In genomic region chr6:64000873-64001497, GRCh38 we compare ENCODE assay signal across 19 cellular contexts.
DNase-seq lines count a peak whose midpoint lies in the region; ATAC-seq, FAIRE-seq and TF ChIP-seq lines count a peak whose summit lies in the region.
"Had no signal": no experiment of that assay in that cellular context is flagged by ENCODE, and none has a peak within 500 bp of the region (broad histone marks: within the 10 kb centered on the region; RNA-seq: fewer than 3 reads in every experiment).

No MANE protein-coding gene starts in this region.

- H3K27ac ChIP-seq in stomach, result no peak overlapping the region
- H3K27ac ChIP-seq: GM23248, SJSA1 had no signal

- no peak for TF ChIP-seq EP300 in stomach (IDR thresholded peaks at IDR 0.05)

- H3K36me3 ChIP-seq in stomach, result no peaks in the 10 kb centered on the region
- H3K36me3 ChIP-seq: HAP-1, MG63, SJSA1 had no signal

- intact Hi-C loops in stomach (cut with DNase I; ENCODE audit: low total_unique reads), result no loop called here

- ATAC-seq in GM18909 (IDR thresholded peaks at IDR 0.05; ENCODE audit: poor library complexity, unreplicated experiment), result no peak
- ATAC-seq: GM12878 had no signal

- H3K9me3 ChIP-seq in stomach, result no peaks in the 10 kb centered on the region
- H3K9me3 ChIP-seq: HAP-1, MG63, SJSA1 had no signal

- no peak for TF ChIP-seq POLR2A in stomach (IDR thresholded peaks at IDR 0.05)

- TF ChIP-seq CTCF in retinal pigment epithelial cell (conservative IDR thresholded peaks at IDR 0.05; ENCODE audit: low read depth, low read length) (no peak), stomach (IDR thresholded peaks at IDR 0.05) (no peak)

- no peaks in the 10 kb centered on the region for H3K27me3 ChIP-seq in stomach
- H3K27me3 ChIP-seq: MG63, SJSA1 had no signal

- 85 to 89% (median 86%) methylated on average over 5 of the region's 5 CpGs for WGBS in stomach, 5 donors

- DNase-seq in NCI-H446 treated with DMSO at 0.1 percent for 48 hours (lab: John Stamatoyannopoulos, UW) (peak; percentile 3), NCI-H446 (lab: John Stamatoyannopoulos, UW) (no peak), HTR-8/SVneo (ENCODE audit: insufficient read length, low spot score) (peak; percentile 8), NCI-H69 (lab: John Stamatoyannopoulos, UW) (peak; percentile 34), retinal pigment epithelial cell (ENCODE audit: low read depth) (peak; percentile 73), stomach (no peak), EL (no peak)
- DNase-seq: DMS79 treated with DMSO at 0.1 percent for 48 hours, GM23248, Kasumi-1, MG63, NCI-H1436, NCI-H187 treated with DMSO at 0.1 percent for 48 hours, OCI-M1 had no signal

- H3K4me1 ChIP-seq in stomach, result no peaks in the 10 kb centered on the region
- H3K4me1 ChIP-seq: HAP-1, SJSA1 had no signal

- no peak overlapping the region for H3K4me3 ChIP-seq in retinal pigment epithelial cell (ENCODE audit: low read length)
- H3K4me3 ChIP-seq in stomach, result no peak overlapping the region
- H3K4me3 ChIP-seq: GM12878, GM23248, HAP-1, MG63, SJSA1 had no signal

- FAIRE-seq in HTR-8/SVneo (lab: Jason Lieb, UNC), result no peak
- FAIRE-seq: GM12878, RCC 7860 had no signal

Comparison
In these comparisons a context has a peak if more than half of its experiments do, and no peak if none do; other contexts are left out.
1. DNase-seq: peak in NCI-H446 treated with DMSO at 0.1 percent for 48 hours (single experiment), HTR-8/SVneo (single experiment), NCI-H69 (single experiment) and retinal pigment epithelial cell (single experiment); none in NCI-H446 (0 of 2), stomach (single experiment) and EL (single experiment).